Comparison of ENCODE assay signal across 28 cellular contexts in the genomic region with DNA sequence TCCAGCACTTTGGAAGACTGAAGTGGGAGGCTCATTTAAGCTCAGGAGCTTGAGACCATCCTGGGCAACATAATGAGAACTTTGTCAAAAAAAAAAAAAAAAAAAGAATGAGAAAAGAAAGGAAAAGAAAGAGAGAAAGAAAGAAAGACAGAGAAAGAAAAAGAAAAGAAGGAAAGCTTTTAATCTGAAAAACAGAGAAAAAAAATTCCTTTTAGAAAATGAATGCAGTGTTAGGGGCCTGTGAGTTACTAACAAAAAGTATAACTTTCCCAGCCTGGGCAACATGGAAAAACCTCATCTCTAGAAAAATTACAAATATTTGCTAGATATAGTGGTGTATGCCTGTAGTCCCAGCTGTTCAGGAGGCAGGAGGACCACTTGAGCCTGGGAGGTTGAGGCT.
"Had no signal": no experiment of that assay in that cellular context is flagged by ENCODE, and none has a peak within 500 bp of the region (broad histone marks: within the 10 kb centered on the region; RNA-seq: fewer than 3 reads in every experiment).

No MANE protein-coding gene starts in this region.

- H3K36me3 Mint-ChIP-seq: stimulated activated effector memory CD8-positive, alpha-beta T cell treated with anti-CD3 and anti-CD28 coated beads, Interleukin-12 subunit alpha, Interleukin-12 subunit beta, amount 100 ng/mL, for 72 hours; stimulated activated memory B cell treated with anti-CD40 and anti-IgM and Interleukin-4, amounts not matched to agents 10 μg/mL and 1 μg/mL and 100 μg/mL, for 72 hours; stimulated activated naive B cell treated with anti-CD40 and anti-IgM and Interleukin-4, amounts not matched to agents 10 μg/mL and 1 μg/mL and 100 μg/mL, for 72 hours; type B pancreatic cell had no signal

- H3K9me3 Mint-ChIP-seq: stimulated activated effector memory CD8-positive, alpha-beta T cell treated with anti-CD3 and anti-CD28 coated beads, Interleukin-12 subunit alpha, Interleukin-12 subunit beta, amount 100 ng/mL, for 72 hours; stimulated activated memory B cell treated with anti-CD40 and anti-IgM and Interleukin-4, amounts not matched to agents 10 μg/mL and 1 μg/mL and 100 μg/mL, for 72 hours; stimulated activated naive B cell treated with anti-CD40 and anti-IgM and Interleukin-4, amounts not matched to agents 10 μg/mL and 1 μg/mL and 100 μg/mL, for 72 hours; stimulated activated naive CD8-positive, alpha-beta T cell treated with anti-CD3 and anti-CD28 coated beads, Interleukin-15, amount 100 ng/mL, for 72 hours; stimulated activated naive CD8-positive, alpha-beta T cell treated with anti-CD3 and anti-CD28 coated beads, Interleukin-15, Interleukin-2, amounts not matched to agents 100 ng/mL and 50 ng/mL, for 24 hours; type B pancreatic cell had no signal

- H3K4me1 Mint-ChIP-seq: stimulated activated effector memory CD8-positive, alpha-beta T cell treated with anti-CD3 and anti-CD28 coated beads, Interleukin-12 subunit alpha, Interleukin-12 subunit beta, amount 100 ng/mL, for 72 hours; stimulated activated memory B cell treated with anti-CD40 and anti-IgM and Interleukin-4, amounts not matched to agents 10 μg/mL and 1 μg/mL and 100 μg/mL, for 72 hours; stimulated activated naive B cell treated with anti-CD40 and anti-IgM and Interleukin-4, amounts not matched to agents 10 μg/mL and 1 μg/mL and 100 μg/mL, for 72 hours; stimulated activated naive CD8-positive, alpha-beta T cell treated with anti-CD3 and anti-CD28 coated beads, Interleukin-15, amount 100 ng/mL, for 72 hours had no signal

- FAIRE-seq: urothelium cell line had no signal

- H3K27ac Mint-ChIP-seq: stimulated activated effector memory CD8-positive, alpha-beta T cell treated with anti-CD3 and anti-CD28 coated beads, Interleukin-12 subunit alpha, Interleukin-12 subunit beta, amount 100 ng/mL, for 72 hours; stimulated activated memory B cell treated with anti-CD40 and anti-IgM and Interleukin-4, amounts not matched to agents 10 μg/mL and 1 μg/mL and 100 μg/mL, for 72 hours; stimulated activated naive B cell treated with anti-CD40 and anti-IgM and Interleukin-4, amounts not matched to agents 10 μg/mL and 1 μg/mL and 100 μg/mL, for 72 hours; stimulated activated naive CD8-positive, alpha-beta T cell treated with anti-CD3 and anti-CD28 coated beads, Interleukin-15, amount 100 ng/mL, for 72 hours; stimulated activated naive CD8-positive, alpha-beta T cell treated with anti-CD3 and anti-CD28 coated beads, Interleukin-15, Interleukin-2, amounts not matched to agents 100 ng/mL and 50 ng/mL, for 24 hours; type B pancreatic cell had no signal

- ATAC-seq: stimulated activated effector memory CD8-positive, alpha-beta T cell treated with anti-CD3 and anti-CD28 coated beads, Interleukin-12 subunit alpha, Interleukin-12 subunit beta, amount 100 ng/mL, for 72 hours; stimulated activated memory B cell treated with anti-CD40 and anti-IgM and Interleukin-4, amounts not matched to agents 10 μg/mL and 1 μg/mL and 100 μg/mL, for 72 hours; stimulated activated naive B cell treated with anti-CD40 and anti-IgM and Interleukin-4, amounts not matched to agents 10 μg/mL and 1 μg/mL and 100 μg/mL, for 72 hours; stimulated activated naive CD8-positive, alpha-beta T cell treated with anti-CD3 and anti-CD28 coated beads, Interleukin-15, amount 100 ng/mL, for 72 hours; stimulated activated naive CD8-positive, alpha-beta T cell treated with anti-CD3 and anti-CD28 coated beads, Interleukin-15, Interleukin-2, amounts not matched to agents 100 U/mL and 50 U/mL, for 24 hours; upper lobe of right lung had no signal

- DNase-seq: stimulated activated CD4-positive, alpha-beta T cell treated with anti-CD3 and anti-CD28 coated beads, Interleukin-2, amount 100 ng/mL, for 48 hours; stimulated activated CD4-positive, alpha-beta T cell treated with anti-CD3 and anti-CD28 coated beads, Interleukin-4, amount 100 ng/mL, for 1 hour; stimulated activated CD4-positive, alpha-beta T cell treated with anti-CD3 and anti-CD28 coated beads, Interleukin-4, amount 100 ng/mL, for 24 hours; stimulated activated CD4-positive, alpha-beta T cell treated with anti-CD3 and anti-CD28 coated beads, Interleukin-4, amount 100 ng/mL, for 4 hours; stimulated activated CD8-positive, alpha-beta memory T cell treated with anti-CD3 and anti-CD28 coated beads, Interleukin-4, amount 100 ng/mL, for 48 hours; stimulated activated naive B cell treated with anti-CD40 and anti-IgM and Interleukin-4, amounts not matched to agents 10 μg/mL and 1 μg/mL and 100 μg/mL, for 72 hours; stimulated activated naive CD4-positive, alpha-beta T cell treated with Interleukin-2 at 50 U/mL for 16 hours; stimulated activated naive CD8-positive, alpha-beta T cell treated with anti-CD3 and anti-CD28 coated beads, Interleukin-15, amount 100 ng/mL, for 72 hours; stimulated activated naive CD8-positive, alpha-beta T cell treated with anti-CD3 and anti-CD28 coated beads, Interleukin-15, Interleukin-2, amounts not matched to agents 100 U/mL and 50 U/mL, for 24 hours; stomach; substantia nigra; testis; thyroid gland; tibial artery; transverse colon; trophoblast cell; upper lobe of left lung; upper lobe of right lung; uterus had no signal

- H3K27me3 ChIP-seq: stomach, suprapubic skin, testis, thyroid gland, tibial artery, tibial nerve, transverse colon, upper lobe of left lung, upper lobe of right lung, uterus, vagina had no signal

- H3K9me3 ChIP-seq: stomach, suprapubic skin, testis, thoracic aorta, thyroid gland, tibial artery, tibial nerve, transverse colon, upper lobe of left lung, upper lobe of right lung, uterus, vagina had no signal

- H3K27ac ChIP-seq: stomach, suprapubic skin, testis, thoracic aorta, thyroid gland, tibial artery, tibial nerve, upper lobe of left lung, upper lobe of right lung, uterus, vagina had no signal

- H3K36me3 ChIP-seq: stomach, suprapubic skin, thoracic aorta, thyroid gland, tibial artery, tibial nerve, transverse colon, upper lobe of left lung, upper lobe of right lung, uterus, vagina had no signal

- H3K27me3 Mint-ChIP-seq: type B pancreatic cell had no signal

- H3K4me1 ChIP-seq: suprapubic skin, testis, thyroid gland, tibial nerve, upper lobe of right lung, uterus, vagina had no signal

- H3K4me3 ChIP-seq: stomach, suprapubic skin, testis, thoracic aorta, thyroid gland, tibial artery, tibial nerve, transverse colon, upper lobe of left lung, upper lobe of right lung, uterus, vagina had no signal

- H3K4me3 Mint-ChIP-seq: stimulated activated effector memory CD8-positive, alpha-beta T cell treated with anti-CD3 and anti-CD28 coated beads, Interleukin-12 subunit alpha, Interleukin-12 subunit beta, amount 100 ng/mL, for 72 hours; stimulated activated memory B cell treated with anti-CD40 and anti-IgM and Interleukin-4, amounts not matched to agents 10 μg/mL and 1 μg/mL and 100 μg/mL, for 72 hours; stimulated activated naive B cell treated with anti-CD40 and anti-IgM and Interleukin-4, amounts not matched to agents 10 μg/mL and 1 μg/mL and 100 μg/mL, for 72 hours; stimulated activated naive CD8-positive, alpha-beta T cell treated with anti-CD3 and anti-CD28 coated beads, Interleukin-15, amount 100 ng/mL, for 72 hours; stimulated activated naive CD8-positive, alpha-beta T cell treated with anti-CD3 and anti-CD28 coated beads, Interleukin-15, Interleukin-2, amounts not matched to agents 100 ng/mL and 50 ng/mL, for 24 hours; type B pancreatic cell had no signal
